27 cellular contexts compared by ENCODE assay signal in the genomic region with DNA sequence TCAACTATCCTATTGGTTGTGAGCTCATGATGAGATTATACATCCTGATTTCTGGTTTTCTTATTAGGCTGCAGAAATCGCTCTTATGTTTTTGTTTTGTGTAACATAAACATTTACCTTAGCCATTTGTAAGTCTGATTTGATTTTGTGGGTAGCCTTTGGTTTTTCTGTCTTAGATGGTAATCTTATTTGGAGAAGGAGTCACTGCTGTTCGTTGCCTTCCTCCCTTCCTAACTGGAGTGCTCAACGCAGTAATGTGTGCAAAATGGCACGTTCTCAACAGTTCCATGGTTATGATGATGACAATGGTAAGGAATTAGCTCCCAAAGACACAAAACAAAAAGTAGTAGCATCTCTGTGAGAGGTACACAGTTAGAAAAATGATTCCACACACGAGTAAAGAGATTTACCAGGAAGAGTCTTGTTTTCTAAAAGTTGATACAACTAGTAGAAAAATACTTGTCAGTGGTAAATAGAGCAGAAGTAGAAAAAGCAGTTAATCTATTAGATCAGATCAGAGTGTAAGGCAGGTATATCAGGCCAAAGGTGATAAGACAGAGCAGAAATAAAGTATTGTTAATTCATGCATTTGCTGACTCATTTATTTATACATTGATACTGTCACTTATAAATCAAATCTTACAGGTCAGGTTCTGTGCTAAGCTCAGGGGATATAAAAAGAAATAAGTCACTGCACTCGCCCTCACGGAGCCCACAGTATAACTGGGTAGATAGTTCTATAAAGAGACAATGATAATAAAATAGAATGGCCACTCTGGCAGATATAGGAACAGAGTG.
"Had no signal": no experiment of that assay in that cellular context is flagged by ENCODE, and none has a peak within 500 bp of the region (broad histone marks: within the 10 kb centered on the region; RNA-seq: fewer than 3 reads in every experiment).

No MANE protein-coding gene starts in this region.

- H3K36me3 Mint-ChIP-seq: activated naive CD4-positive, alpha-beta T cell treated with anti-CD3 and anti-CD28 coated beads, Interleukin-2, amount 50 U/mL, for 72 hours; natural killer cell; WTC11 had no signal

- H3K4me3 Mint-ChIP-seq: activated T-cell treated with anti-CD3 and anti-CD28 coated beads, Interleukin-2, amount 50 U/mL, for 24 hours; activated T-helper 17 cell treated with anti-CD3 and anti-CD28 coated beads, Interleukin-2, amount 50 U/mL, for 72 hours; endodermal cell; natural killer cell; T-helper 2 cell treated with Interferon-gamma antibody and Interleukin-4, amounts not matched to agents 5 μg/mL and 100 μg/mL, for 36 hours; WTC11 had no signal

- DNase-seq: activated CD8-positive, alpha-beta memory T cell treated with anti-CD3 and anti-CD28 coated beads for 24 hours; activated CD8-positive, alpha-beta memory T cell treated with anti-CD3 and anti-CD28 coated beads, Interleukin-2, amount 50 U/mL, for 4 hours; activated T-cell treated with anti-CD3 and anti-CD28 coated beads, Interleukin-2, amount 50 U/mL, for 24 hours; aorta; cortex of kidney; endodermal cell; head of caudate nucleus; hypothalamus; left ventricle myocardium superior; midbrain; natural killer cell; pancreas; psoas muscle; stimulated activated CD4-positive, alpha-beta T cell treated with anti-CD3 and anti-CD28 coated beads, Interleukin-4, amount 100 ng/mL, for 24 hours; stimulated activated naive CD4-positive, alpha-beta T cell treated with Interleukin-2 at 50 U/mL for 16 hours; substantia nigra; thyroid gland; upper lobe of right lung had no signal

- ATAC-seq: activated naive CD4-positive, alpha-beta T cell treated with anti-CD3 and anti-CD28 coated beads, Interleukin-2, amount 50 U/mL, for 72 hours; activated T-helper 17 cell treated with anti-CD3 and anti-CD28 coated beads, Interleukin-2, amount 50 U/mL, for 72 hours; gastroesophageal sphincter; left ventricle myocardium superior; natural killer cell; pancreas; psoas muscle; upper lobe of right lung; WTC11 had no signal

- H3K27ac ChIP-seq: epithelial cell of prostate, gastroesophageal sphincter, pancreas, psoas muscle, right atrium auricular region, thyroid gland, upper lobe of right lung had no signal

- H3K4me1 Mint-ChIP-seq: activated T-helper 17 cell treated with anti-CD3 and anti-CD28 coated beads, Interleukin-2, amount 50 U/mL, for 72 hours; endodermal cell; natural killer cell had no signal

- FAIRE-seq: bronchial epithelial cell, islet of Langerhans, pancreas had no signal

- H3K9me3 ChIP-seq: gastroesophageal sphincter, pancreas, psoas muscle, right atrium auricular region, thyroid gland, upper lobe of right lung had no signal

- H3K27me3 ChIP-seq: right atrium auricular region, thyroid gland had no signal

- H3K27ac Mint-ChIP-seq: activated naive CD4-positive, alpha-beta T cell treated with anti-CD3 and anti-CD28 coated beads, Interleukin-2, amount 50 U/mL, for 72 hours; activated T-cell treated with anti-CD3 and anti-CD28 coated beads, Interleukin-2, amount 50 U/mL, for 24 hours; activated T-helper 17 cell treated with anti-CD3 and anti-CD28 coated beads, Interleukin-2, amount 50 U/mL, for 72 hours; endodermal cell; natural killer cell; T-helper 2 cell treated with Interferon-gamma antibody and Interleukin-4, amounts not matched to agents 5 μg/mL and 100 μg/mL, for 36 hours; WTC11 had no signal

- H3K9me3 Mint-ChIP-seq: activated naive CD4-positive, alpha-beta T cell treated with anti-CD3 and anti-CD28 coated beads, Interleukin-2, amount 50 U/mL, for 72 hours; activated T-cell treated with anti-CD3 and anti-CD28 coated beads, Interleukin-2, amount 50 U/mL, for 24 hours; activated T-helper 17 cell treated with anti-CD3 and anti-CD28 coated beads, Interleukin-2, amount 50 U/mL, for 72 hours; endodermal cell; natural killer cell; T-helper 2 cell treated with Interferon-gamma antibody and Interleukin-4, amounts not matched to agents 5 μg/mL and 100 μg/mL, for 36 hours; WTC11 had no signal

- H3K4me1 ChIP-seq: gastroesophageal sphincter, pancreas, psoas muscle, right atrium auricular region, upper lobe of right lung had no signal

- H3K36me3 ChIP-seq: gastroesophageal sphincter, pancreas, right atrium auricular region, thyroid gland, upper lobe of right lung had no signal

- H3K4me3 ChIP-seq: gastroesophageal sphincter, pancreas, psoas muscle, right atrium auricular region, thyroid gland, upper lobe of right lung had no signal
